In genomic region chr5:100516285-100516684, GRCh38 we compare ENCODE assay signal across 1 cellular context.
TF ChIP-seq lines count a peak whose summit lies in the region.

No MANE protein-coding gene starts in this region.

TF ChIP-seq in SK-N-SH, 30 proteins besides CTCF, POLR2A, EP300 and RAD21 (continued from another document):
- TF ChIP-seq, protein P1, sequence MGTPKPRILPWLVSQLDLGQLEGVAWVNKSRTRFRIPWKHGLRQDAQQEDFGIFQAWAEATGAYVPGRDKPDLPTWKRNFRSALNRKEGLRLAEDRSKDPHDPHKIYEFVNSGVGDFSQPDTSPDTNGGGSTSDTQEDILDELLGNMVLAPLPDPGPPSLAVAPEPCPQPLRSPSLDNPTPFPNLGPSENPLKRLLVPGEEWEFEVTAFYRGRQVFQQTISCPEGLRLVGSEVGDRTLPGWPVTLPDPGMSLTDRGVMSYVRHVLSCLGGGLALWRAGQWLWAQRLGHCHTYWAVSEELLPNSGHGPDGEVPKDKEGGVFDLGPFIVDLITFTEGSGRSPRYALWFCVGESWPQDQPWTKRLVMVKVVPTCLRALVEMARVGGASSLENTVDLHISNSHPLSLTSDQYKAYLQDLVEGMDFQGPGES (IDR thresholded peaks at IDR 0.05; ENCODE audit: low read depth, low read length), result no peak
- no peak for TF ChIP-seq NFIC (IDR thresholded peaks at IDR 0.05; ENCODE audit: borderline replicate concordance)
